In the genomic region with DNA sequence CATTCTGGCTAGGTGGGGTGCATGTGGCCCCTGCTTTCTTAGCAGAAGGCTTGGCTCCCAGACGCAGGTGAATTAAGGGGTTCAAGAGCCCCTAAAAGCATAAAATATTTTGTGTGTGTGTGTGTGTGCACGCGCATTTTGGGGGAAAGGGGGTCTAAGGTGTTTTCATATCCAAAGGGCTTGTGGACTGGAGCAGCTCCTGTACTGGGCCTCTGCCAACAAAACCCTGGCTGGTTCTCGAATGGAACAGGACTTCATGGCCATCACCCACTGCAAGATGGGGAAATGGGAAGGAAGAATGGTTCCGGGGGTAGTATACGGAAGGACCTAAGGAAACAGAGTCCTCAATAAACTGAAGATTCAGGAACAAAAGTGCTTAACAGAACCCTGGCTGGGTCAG, we compare ENCODE assay signal across 9 cellular contexts. TPM values are rescaled to one million over a fixed set of nuclear protein-coding genes. Genes with fewer than 3 reads are reported as not detected.
DNase-seq lines count a peak whose midpoint lies in the region; ATAC-seq, FAIRE-seq and TF ChIP-seq lines count a peak whose summit lies in the region.
"Had no signal": no experiment of that assay in that cellular context is flagged by ENCODE, and none has a peak within 500 bp of the region (broad histone marks: within the 10 kb centered on the region; RNA-seq: fewer than 3 reads in every experiment).

No MANE protein-coding gene starts in this region.

- peak overlapping the region; percentile 92 to 100; a peak in 3 of 4 replicates for H3K4me2 ChIP-seq in H1 (ENCODE audit: insufficient read depth in 1 of 2, low read depth in 2 of 2, low read length in 2 of 2)

- no peak overlapping the region for H4K8ac ChIP-seq in H1 (ENCODE audit: extremely low read depth, insufficient read depth, low read length)

- H3K27ac ChIP-seq in H1 (ENCODE audit: low read depth, low read length): no peak overlapping the region
- H3K27ac ChIP-seq in substantia nigra (ENCODE audit: low read depth, low read length, poor library complexity, severe bottlenecking): peak overlapping the region; percentile 94

- H3K4ac ChIP-seq in H1 (replicated peaks; ENCODE audit: insufficient read length, low read depth, low read length): no peak overlapping the region

- H2BK120ac ChIP-seq in H1 (replicated peaks; ENCODE audit: low read depth, low read length): no peak overlapping the region

- no peaks in the 10 kb centered on the region for H3K27me3 ChIP-seq in H1 (replicated peaks in 1 of 4; ENCODE audit: control insufficient read depth in 3 of 4, extremely low read depth in 1 of 4, insufficient read depth in 3 of 4, low read length in 3 of 4)

- H2AFZ ChIP-seq in H1 (ENCODE audit: low read length): no peak overlapping the region

- no peak for TF ChIP-seq POLR2A in H1 (IDR thresholded peaks at IDR 0.05; ENCODE audit: control extremely low read depth in 1 of 2, low read depth in 2 of 2, low read length in 2 of 2)

- no peak for FAIRE-seq in H1 (lab: Jason Lieb, UNC)

- no peak overlapping the region for H2BK12ac ChIP-seq in H1 (ENCODE audit: low read depth, low read length)

- H4K5ac ChIP-seq in H1 (ENCODE audit: insufficient read length, low read depth, low read length): no peak overlapping the region

- H2BK15ac ChIP-seq in H1 (ENCODE audit: low read length): no peak overlapping the region

- H3K9ac ChIP-seq in H1 (replicated peaks in 1 of 4; ENCODE audit: extremely low read depth in 1 of 4, low read depth in 3 of 4, low read length in 3 of 4): no peak overlapping the region; a peak in 2 of 7 replicates

- no peak overlapping the region for H3K27ac Mint-ChIP-seq in activated CD4-positive, alpha-beta T cell treated with anti-CD3 and anti-CD28 coated beads for 36 hours

- peaks cover 12 to 24% (median 16%) of the 10 kb centered on the region in 4 experiments for H3K4me1 ChIP-seq in H1 (replicated peaks in 1 of 4; ENCODE audit: control insufficient read depth in 3 of 4, insufficient read depth in 4 of 4, low read length in 3 of 4)

- no peak overlapping the region for H3K23ac ChIP-seq in H1 (ENCODE audit: insufficient read length)

- peaks cover 2 to 4% of the 10 kb centered on the region in 2 experiments for H4K20me1 ChIP-seq in H1 (replicated peaks in 1 of 2; ENCODE audit: control insufficient read depth in 1 of 2, insufficient read depth in 2 of 2, low read length in 2 of 2)

- H2AK5ac ChIP-seq in H1 (ENCODE audit: low read depth, low read length): no peak overlapping the region

- H4K91ac ChIP-seq in H1 (replicated peaks; ENCODE audit: insufficient read length, low read length): no peak overlapping the region

- no peak for ATAC-seq in activated CD4-positive, alpha-beta T cell treated with anti-CD3 and anti-CD28 coated beads for 36 hours
- no peak for ATAC-seq in GM19035 (IDR thresholded peaks at IDR 0.05; ENCODE audit: unreplicated experiment)
- no peak for ATAC-seq in HG03175 (IDR thresholded peaks at IDR 0.05; ENCODE audit: unreplicated experiment)

- H3K79me2 ChIP-seq in H1 (ENCODE audit: control insufficient read depth in 1 of 2, insufficient read depth in 2 of 2, low read length in 2 of 2): peaks cover 5% of the 10 kb centered on the region in 2 experiments

- peaks cover 19 to 47% (median 31%) of the 10 kb centered on the region in 4 experiments for H3K36me3 ChIP-seq in H1 (ENCODE audit: control insufficient read depth in 2 of 4, insufficient read depth in 4 of 4, low read length in 3 of 4)

- CTCF ChIA-PET in activated CD4-positive, alpha-beta T cell treated with anti-CD3 and anti-CD28 coated beads for 36 hours (lab: Charles Lee): interaction anchor here (0.6 to 7.4 kb wide), 19 partner anchors 8 to 347 kb away, joined by 3 to 59 read pairs (median 3); a partner anchor contains a TSS
- CTCF ChIA-PET in H1 (lab: Charles Lee; ENCODE audit: partially characterized antibody): interaction anchor here (0.9 to 10.0 kb wide), 23 partner anchors 8 to 413 kb away, joined by 3 to 253 read pairs (median 5); a partner anchor contains a TSS

- H3K79me1 ChIP-seq in H1 (ENCODE audit: low read depth, low read length): no peaks in the 10 kb centered on the region; the same call in 1 of the 2 replicates

- no peak overlapping the region for H3K4me3 ChIP-seq in H1 (ENCODE audit: extremely low read depth in 1 of 4, insufficient read depth in 2 of 4, low read depth in 3 of 4, low read length in 4 of 4)

- no peak overlapping the region for H2BK5ac ChIP-seq in H1 (ENCODE audit: low read depth, low read length)

- H3K36me3 Mint-ChIP-seq in activated CD4-positive, alpha-beta T cell treated with anti-CD3 and anti-CD28 coated beads for 36 hours (ENCODE audit: low read depth): peaks cover 36% of the 10 kb centered on the region

- no peak overlapping the region for H3K18ac ChIP-seq in H1 (ENCODE audit: extremely low read depth, low read length)

- H3K23me2 ChIP-seq in H1 (ENCODE audit: low read depth, low read length): peaks cover 21% of the 10 kb centered on the region

- 91% methylated on average over 6 of the region's 6 CpGs; no CpG with 5 or more reads in 1 of the 2 experiments for WGBS in H1 (ENCODE audit: extremely low coverage in 1 of 2, insufficient coverage in 1 of 2, insufficient read length in 1 of 2, insufficient replicate concordance in 2 of 2, low coverage in 1 of 2, low lambda C conversion rate in 2 of 2, missing lambda C conversion rate in 1 of 2), 2 experiments

- no peak overlapping the region for H3K56ac ChIP-seq in H1 (replicated peaks; ENCODE audit: insufficient read length, low read depth, low read length)

- no peak for TF ChIP-seq EP300 in H1 (IDR thresholded peaks at IDR 0.05; ENCODE audit: borderline replicate concordance in 1 of 2, low read depth in 2 of 2, low read length in 2 of 2)

- H2BK20ac ChIP-seq in H1 (ENCODE audit: low read length): no peak overlapping the region

- no peak for TF ChIP-seq RAD21 in H1 (IDR thresholded peaks at IDR 0.05 in 1 of 2, conservative IDR thresholded peaks at IDR 0.05 in 1 of 2; ENCODE audit: low read depth in 2 of 2, low read length in 2 of 2)

- no peaks in the 10 kb centered on the region for H3K27me3 Mint-ChIP-seq in activated CD4-positive, alpha-beta T cell treated with anti-CD3 and anti-CD28 coated beads for 36 hours

- peaks cover 36% of the 10 kb centered on the region for H3K4me1 Mint-ChIP-seq in activated CD4-positive, alpha-beta T cell treated with anti-CD3 and anti-CD28 coated beads for 36 hours

- H3K4me3 Mint-ChIP-seq in activated CD4-positive, alpha-beta T cell treated with anti-CD3 and anti-CD28 coated beads for 36 hours: peak overlapping the region; percentile 29

- no peaks in the 10 kb centered on the region for H3K9me3 Mint-ChIP-seq in activated CD4-positive, alpha-beta T cell treated with anti-CD3 and anti-CD28 coated beads for 36 hours (ENCODE audit: low read depth)

- no peaks in the 10 kb centered on the region for H3K9me3 ChIP-seq in H1 (ENCODE audit: insufficient read depth in 2 of 2, low read depth in 1 of 2, low read length in 1 of 2)

- DNase-seq in activated CD4-positive, alpha-beta T cell treated with anti-CD3 and anti-CD28 coated beads for 36 hours: no peak
- DNase-seq in activated CD4-positive, alpha-beta T cell treated with anti-CD3 and anti-CD28 coated beads, Interleukin-2, amount 50 U/mL, for 48 hours: no peak
- DNase-seq in H1 (ENCODE audit: low read depth in 1 of 2, low spot score in 2 of 2): no peak
- peak in 4 of 49 donors; percentile 16 to 65 (median 25) for DNase-seq in substantia nigra (lab: John Stamatoyannopoulos, UW)

- intact Hi-C loops in activated CD4-positive, alpha-beta T cell treated with anti-CD3 and anti-CD28 coated beads for 36 hours (cut with DNase I, micrococcal nuclease): loop anchor here (1.0 to 2.0 kb wide), 6 partner anchors 14 to 185 kb away; a partner anchor contains a TSS

- TF ChIP-seq CTCF in H1 (IDR thresholded peaks at IDR 0.05; ENCODE audit: control extremely low read depth in 1 of 3, insufficient read depth in 1 of 3, low read depth in 1 of 3, low read length in 3 of 3): no peak

- POLR2A ChIA-PET in activated CD4-positive, alpha-beta T cell treated with anti-CD3 and anti-CD28 coated beads for 36 hours (lab: Charles Lee): interaction anchor here (0.8 to 1.3 kb wide), 2 partner anchors 20 to 98 kb away, joined by 3 to 4 read pairs; a partner anchor contains a TSS
- POLR2A ChIA-PET in H1 (lab: Charles Lee; ENCODE audit: partially characterized antibody): interaction anchor here (0.9 to 44.0 kb wide), 10 partner anchors 14 to 453 kb away, joined by 3 to 1596 read pairs (median 22); a partner anchor contains a TSS

- H3K14ac ChIP-seq in H1 (ENCODE audit: insufficient read length): no peak overlapping the region

RNA-seq across cellular contexts. Expression of a gene that starts 3.9 kb away (rescaled TPM):
- total RNA-seq in activated CD4-positive, alpha-beta T cell treated with anti-CD3 and anti-CD28 coated beads for 36 hours: 10 to 100 TPM; 32.2 to 32.4 TPM
- total RNA-seq in H1 (2021; fragmentation: NEBNext Ultra II Directional; extraction: Animal tissue kit (Norgen Biotek cat#: 25700)): 69.6 and 73.4 TPM in 2 replicates
- polyA plus RNA-seq in H1 (2011; rRNA removed): 20.6 and 43.0 TPM in 2 replicates
- 13.5 TPM for polyA plus RNA-seq in H1 (2011; cell fraction: cytosol; rRNA removed)
- polyA plus RNA-seq in H1 (2011; cell fraction: nucleus; rRNA removed): 178 TPM
- 61.7 to 82.1 TPM (median 77.4 TPM) in 4 replicates for polyA plus RNA-seq in H1 (2012, experiment 1 of 2)
- polyA plus RNA-seq in H1 (2012, experiment 2 of 2): 48.0 TPM
- 51.3 TPM for polyA plus RNA-seq in H1 (2013, experiment 1 of 2)
- polyA plus RNA-seq in H1 (2013, experiment 2 of 2): 48.3 TPM
- 11.4 and 14.0 TPM in 2 replicates for polyA minus RNA-seq in H1 (2011; rRNA and poly(A)+ RNA removed)
- polyA minus RNA-seq in H1 (2011; cell fraction: cytosol; rRNA and poly(A)+ RNA removed): 37.6 TPM
- 42.3 TPM for polyA minus RNA-seq in H1 (2011; cell fraction: nucleus; rRNA and poly(A)+ RNA removed)

RNA-seq across cellular contexts. Expression of a gene that starts 9.5 kb away (rescaled TPM):
- total RNA-seq in activated CD4-positive, alpha-beta T cell treated with anti-CD3 and anti-CD28 coated beads for 36 hours: 100 to 1,000 TPM; 301 to 317 TPM
- 90.9 and 92.4 TPM in 2 replicates for total RNA-seq in H1 (2021; fragmentation: NEBNext Ultra II Directional; extraction: Animal tissue kit (Norgen Biotek cat#: 25700))
- 102 and 126 TPM in 2 replicates for polyA plus RNA-seq in H1 (2011; rRNA removed)
- polyA plus RNA-seq in H1 (2011; cell fraction: cytosol; rRNA removed): 137 TPM
- 300 TPM for polyA plus RNA-seq in H1 (2011; cell fraction: nucleus; rRNA removed)
- polyA plus RNA-seq in H1 (2012, experiment 1 of 2): 110 to 167 TPM (median 137 TPM) in 4 replicates
- 110 TPM for polyA plus RNA-seq in H1 (2012, experiment 2 of 2)
- 47.4 TPM for polyA plus RNA-seq in H1 (2013, experiment 1 of 2)
- 42.8 TPM for polyA plus RNA-seq in H1 (2013, experiment 2 of 2)
- 82.7 and 92.1 TPM in 2 replicates for polyA minus RNA-seq in H1 (2011; rRNA and poly(A)+ RNA removed)
- 37.7 TPM for polyA minus RNA-seq in H1 (2011; cell fraction: cytosol; rRNA and poly(A)+ RNA removed)
- polyA minus RNA-seq in H1 (2011; cell fraction: nucleus; rRNA and poly(A)+ RNA removed): 66.1 TPM

RNA-seq across cellular contexts. Expression of a gene that starts 19.2 kb away (rescaled TPM):
- 1 to 10 TPM; 6.4 to 7.0 TPM for total RNA-seq in activated CD4-positive, alpha-beta T cell treated with anti-CD3 and anti-CD28 coated beads for 36 hours
- total RNA-seq in H1 (2021; fragmentation: NEBNext Ultra II Directional; extraction: Animal tissue kit (Norgen Biotek cat#: 25700)): 2.5 and 2.9 TPM in 2 replicates
- polyA plus RNA-seq in H1 (2011; rRNA removed): 3.5 and 3.6 TPM in 2 replicates
- 5.4 TPM for polyA plus RNA-seq in H1 (2011; cell fraction: cytosol; rRNA removed)
- 3.6 TPM for polyA plus RNA-seq in H1 (2011; cell fraction: nucleus; rRNA removed)
- 3.1 to 4.6 TPM (median 3.5 TPM) in 4 replicates for polyA plus RNA-seq in H1 (2012, experiment 1 of 2)
- polyA plus RNA-seq in H1 (2012, experiment 2 of 2): 2.3 TPM
- polyA plus RNA-seq in H1 (2013, experiment 1 of 2): 1.9 TPM
- 1.9 TPM for polyA plus RNA-seq in H1 (2013, experiment 2 of 2)
- polyA minus RNA-seq in H1 (2011; rRNA and poly(A)+ RNA removed): 2.6 and 4.4 TPM in 2 replicates
- polyA minus RNA-seq in H1 (2011; cell fraction: cytosol; rRNA and poly(A)+ RNA removed): 2.6 TPM
- 2.8 TPM for polyA minus RNA-seq in H1 (2011; cell fraction: nucleus; rRNA and poly(A)+ RNA removed)

RNA-seq across cellular contexts. Expression of a gene that starts 19.8 kb away (rescaled TPM):
- not detected for total RNA-seq in activated CD4-positive, alpha-beta T cell treated with anti-CD3 and anti-CD28 coated beads for 36 hours
- not detected in 2 replicates for total RNA-seq in H1 (2021; fragmentation: NEBNext Ultra II Directional; extraction: Animal tissue kit (Norgen Biotek cat#: 25700))
- not detected in 2 replicates for polyA plus RNA-seq in H1 (2011; rRNA removed)
- not detected for polyA plus RNA-seq in H1 (2011; cell fraction: cytosol; rRNA removed)
- polyA plus RNA-seq in H1 (2011; cell fraction: nucleus; rRNA removed): not detected
- polyA plus RNA-seq in H1 (2012, experiment 1 of 2): not detected in 4 replicates
- polyA plus RNA-seq in H1 (2012, experiment 2 of 2): not detected
- not detected for polyA plus RNA-seq in H1 (2013, experiment 1 of 2)
- polyA plus RNA-seq in H1 (2013, experiment 2 of 2): not detected
- polyA minus RNA-seq in H1 (2011; rRNA and poly(A)+ RNA removed): not detected in 2 replicates
- not detected for polyA minus RNA-seq in H1 (2011; cell fraction: cytosol; rRNA and poly(A)+ RNA removed)
- not detected for polyA minus RNA-seq in H1 (2011; cell fraction: nucleus; rRNA and poly(A)+ RNA removed)
- total RNA-seq: A673, endothelial cell of umbilical vein had no signal
- polyA plus RNA-seq: endothelial cell of umbilical vein, thymus had no signal

RNA-seq across cellular contexts. Expression of a gene that starts 20.0 kb away (rescaled TPM):
- total RNA-seq in activated CD4-positive, alpha-beta T cell treated with anti-CD3 and anti-CD28 coated beads for 36 hours: 100 to 1,000 TPM; 189 to 208 TPM
- total RNA-seq in H1 (2021; fragmentation: NEBNext Ultra II Directional; extraction: Animal tissue kit (Norgen Biotek cat#: 25700)): 174 and 185 TPM in 2 replicates
- polyA plus RNA-seq in H1 (2011; rRNA removed): 993 and 1,124 TPM in 2 replicates
- 811 TPM for polyA plus RNA-seq in H1 (2011; cell fraction: cytosol; rRNA removed)
- 653 TPM for polyA plus RNA-seq in H1 (2011; cell fraction: nucleus; rRNA removed)
- 167 to 390 TPM (median 374 TPM) in 4 replicates for polyA plus RNA-seq in H1 (2012, experiment 1 of 2)
- polyA plus RNA-seq in H1 (2012, experiment 2 of 2): 596 TPM
- polyA plus RNA-seq in H1 (2013, experiment 1 of 2): 206 TPM
- polyA plus RNA-seq in H1 (2013, experiment 2 of 2): 192 TPM
- 66.6 and 106 TPM in 2 replicates for polyA minus RNA-seq in H1 (2011; rRNA and poly(A)+ RNA removed)
- polyA minus RNA-seq in H1 (2011; cell fraction: cytosol; rRNA and poly(A)+ RNA removed): 76.3 TPM
- 112 TPM for polyA minus RNA-seq in H1 (2011; cell fraction: nucleus; rRNA and poly(A)+ RNA removed)
